Comparison of ENCODE assay signal across 11 cellular contexts in the genomic region with DNA sequence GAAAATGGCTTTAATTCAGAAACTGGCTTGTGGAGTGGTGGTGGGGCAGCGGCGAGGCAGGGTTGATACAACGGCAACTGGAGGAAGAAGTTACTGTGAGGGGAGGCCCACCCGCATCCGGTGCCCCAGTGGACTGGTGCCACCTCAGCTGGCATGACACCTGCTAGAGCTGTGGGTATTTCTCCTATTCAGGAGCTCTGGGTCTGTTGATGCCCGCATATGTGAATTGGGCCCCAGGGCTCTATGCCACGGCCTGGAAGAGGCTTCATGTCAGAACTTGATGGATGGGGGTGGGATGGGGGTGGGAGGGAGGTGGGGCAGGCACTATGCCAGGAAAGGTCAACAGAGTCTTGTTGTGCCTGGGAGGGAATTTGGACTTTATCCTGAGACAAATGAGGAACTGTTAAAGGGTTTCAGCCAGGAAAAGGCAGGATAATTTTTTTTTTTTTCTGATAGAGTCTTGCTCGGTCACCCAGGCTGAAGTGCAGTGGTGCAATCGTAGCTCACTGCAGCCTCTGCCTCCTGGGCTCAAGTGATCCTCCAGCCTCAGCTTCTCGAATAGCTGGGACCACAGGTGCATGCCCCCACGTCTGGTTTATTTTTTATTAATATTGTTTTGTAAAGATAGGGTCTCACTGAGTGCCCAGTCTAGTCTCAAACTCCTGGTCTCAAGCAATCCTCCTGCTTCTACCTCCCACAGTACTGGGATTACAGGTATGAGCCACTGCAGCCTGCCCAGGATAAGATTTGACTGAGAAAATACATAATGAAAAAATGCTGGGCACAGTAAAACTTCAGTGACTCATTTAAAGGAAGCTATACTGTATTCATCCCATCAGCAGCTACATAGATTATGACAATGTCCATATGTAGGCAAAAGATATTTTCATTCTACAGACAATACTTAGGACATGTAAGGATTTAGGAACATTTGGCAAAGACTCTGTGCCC. TPM values are rescaled to one million over a fixed set of nuclear protein-coding genes. Genes with fewer than 3 reads are reported as not detected.
DNase-seq lines count a peak whose midpoint lies in the region; ATAC-seq and TF ChIP-seq lines count a peak whose summit lies in the region.
"Had no signal": no experiment of that assay in that cellular context is flagged by ENCODE, and none has a peak within 500 bp of the region (broad histone marks: within the 10 kb centered on the region; RNA-seq: fewer than 3 reads in every experiment).

No MANE protein-coding gene starts in this region.

- TF ChIP-seq CTCF in activated B cell treated with CpG ODN at 0.5 μM for 24 hours (IDR thresholded peaks at IDR 0.05) = no peak

- H3K27me3 Mint-ChIP-seq in activated B cell treated with CpG ODN at 0.5 μM for 24 hours = no peaks in the 10 kb centered on the region
- H3K27me3 Mint-ChIP-seq in stimulated activated naive CD8-positive, alpha-beta T cell treated with anti-CD3 and anti-CD28 coated beads, Interleukin-15, amount 100 ng/mL, for 72 hours = no peaks in the 10 kb centered on the region

- DNase-seq in DMS 273 (lab: John Stamatoyannopoulos, UW; ENCODE audit: unreplicated experiment) (peak; percentile 64), DMS 273 treated with DMSO at 0.1 percent for 48 hours (lab: John Stamatoyannopoulos, UW) (no peak), activated B cell treated with CpG ODN at 0.5 μM for 24 hours (no peak), left colon (peak; percentile 60 to 70)
- DNase-seq in stimulated activated naive CD8-positive, alpha-beta T cell treated with anti-CD3 and anti-CD28 coated beads, Interleukin-15, amount 100 ng/mL, for 72 hours = peak in 1 of 2 donors; percentile 22
- no peak for DNase-seq in activated naive CD4-positive, alpha-beta T cell (lab: John Stamatoyannopoulos, UW)
- no peak for DNase-seq in activated naive CD4-positive, alpha-beta T cell treated with anti-CD3 and anti-CD28 coated beads, Interleukin-2, amount 50 U/mL, for 16 hours
- DNase-seq: 8988T; activated CD4-positive, alpha-beta T cell treated with anti-CD3 and anti-CD28 coated beads, Interleukin-2, amount 50 U/mL, for 4 hours had no signal

- H3K27ac Mint-ChIP-seq in activated B cell treated with CpG ODN at 0.5 μM for 24 hours = no peak overlapping the region
- H3K27ac Mint-ChIP-seq in stimulated activated naive CD8-positive, alpha-beta T cell treated with anti-CD3 and anti-CD28 coated beads, Interleukin-15, amount 100 ng/mL, for 72 hours = no peak overlapping the region

- H3K4me1 Mint-ChIP-seq in activated B cell treated with CpG ODN at 0.5 μM for 24 hours = peaks cover 9% of the 10 kb centered on the region
- H3K4me1 Mint-ChIP-seq in stimulated activated naive CD8-positive, alpha-beta T cell treated with anti-CD3 and anti-CD28 coated beads, Interleukin-15, amount 100 ng/mL, for 72 hours = peaks cover 8% of the 10 kb centered on the region

- peak; percentile 57 for ATAC-seq in activated B cell treated with CpG ODN at 0.5 μM for 24 hours (ENCODE audit: low read depth)
- ATAC-seq in left colon = peak; percentile 64
- peak; percentile 76 for ATAC-seq in stimulated activated naive CD8-positive, alpha-beta T cell treated with anti-CD3 and anti-CD28 coated beads, Interleukin-15, amount 100 ng/mL, for 72 hours
- ATAC-seq in GM21515 (IDR thresholded peaks at IDR 0.05; ENCODE audit: unreplicated experiment) = no peak

- intact Hi-C loops in activated B cell treated with CpG ODN at 0.5 μM for 24 hours (cut with micrococcal nuclease) (loop anchor here (5.0 kb wide), 1 partner anchor 41 kb away; no protein-coding TSS in a partner anchor), left colon (cut with DNase I, micrococcal nuclease) (no loop called here)

- no peak overlapping the region for H3K4me3 Mint-ChIP-seq in activated B cell treated with CpG ODN at 0.5 μM for 24 hours
- H3K4me3 Mint-ChIP-seq in stimulated activated naive CD8-positive, alpha-beta T cell treated with anti-CD3 and anti-CD28 coated beads, Interleukin-15, amount 100 ng/mL, for 72 hours = no peak overlapping the region

- POLR2A ChIA-PET in activated B cell treated with CpG ODN at 0.5 μM for 24 hours (lab: Charles Lee) = interaction anchor here (0.7 to 1.2 kb wide), 2 partner anchors 68 to 81 kb away, joined by 3 to 6 read pairs; a partner anchor contains a TSS

- no peaks in the 10 kb centered on the region for H3K9me3 Mint-ChIP-seq in activated B cell treated with CpG ODN at 0.5 μM for 24 hours
- H3K9me3 Mint-ChIP-seq in stimulated activated naive CD8-positive, alpha-beta T cell treated with anti-CD3 and anti-CD28 coated beads, Interleukin-15, amount 100 ng/mL, for 72 hours = no peaks in the 10 kb centered on the region

- no peaks in the 10 kb centered on the region for H3K36me3 Mint-ChIP-seq in activated B cell treated with CpG ODN at 0.5 μM for 24 hours (ENCODE audit: low read depth)

- CTCF ChIA-PET in activated B cell treated with CpG ODN at 0.5 μM for 24 hours (lab: Charles Lee) = no interaction called here

RNA-seq across cellular contexts. Expression of a gene that starts 52.6 kb away (rescaled TPM):
- 0.83 and 1.6 TPM in 2 replicates for total RNA-seq in activated B cell treated with CpG ODN at 0.5 μM for 24 hours
- total RNA-seq in left colon = 1 to 10 TPM; 4.7 to 6.3 TPM
- total RNA-seq: posterior vena cava had no signal

Comparison
In these comparisons a context has a peak if more than half of its experiments do, and no peak if none do; other contexts are left out.
1. DNase-seq: peak in DMS 273 (single experiment) and left colon (2 of 2); none in DMS 273 treated with DMSO at 0.1 percent for 48 hours (single experiment), activated B cell treated with CpG ODN at 0.5 μM for 24 hours (single experiment), activated naive CD4-positive, alpha-beta T cell (0 of 4) and activated naive CD4-positive, alpha-beta T cell treated with anti-CD3 and anti-CD28 coated beads, Interleukin-2, amount 50 U/mL, for 16 hours (single experiment).